ENCODE assay signal across 17 cellular contexts in the genomic region with DNA sequence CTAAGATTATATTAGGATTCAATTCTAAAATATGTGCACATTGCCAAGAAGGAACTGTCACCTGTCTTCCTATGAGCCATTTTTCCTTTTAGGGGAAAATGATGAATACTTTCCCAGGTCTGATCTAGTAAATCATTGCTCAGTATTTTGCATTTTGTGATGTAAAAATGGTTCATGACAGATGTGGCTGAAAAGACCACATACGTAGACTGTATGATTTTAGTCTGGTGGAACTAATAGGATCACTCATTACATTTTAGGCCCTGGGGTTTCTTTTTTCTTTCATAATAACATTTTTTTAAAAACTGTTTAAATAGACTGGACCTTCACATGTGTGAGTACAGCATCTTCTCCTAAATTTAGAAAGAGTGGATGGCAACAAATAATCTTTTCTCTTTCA.
"Had no signal": no experiment of that assay in that cellular context is flagged by ENCODE, and none has a peak within 500 bp of the region (broad histone marks: within the 10 kb centered on the region; RNA-seq: fewer than 3 reads in every experiment).

No MANE protein-coding gene starts in this region.

- H3K4me1 Mint-ChIP-seq: activated CD4-positive, alpha-beta memory T cell treated with anti-CD3 and anti-CD28 coated beads, Interleukin-2, amount 10 ng/mL, durations not matched to agents 7 days and 5 days; activated CD4-positive, alpha-beta T cell treated with anti-CD3 and anti-CD28 coated beads for 36 hours; memory B cell; natural killer cell; stimulated activated memory B cell treated with anti-CD40 and anti-IgM and Interleukin-4, amounts not matched to agents 10 μg/mL and 1 μg/mL and 100 μg/mL, for 72 hours had no signal

- H3K9me3 ChIP-seq: adrenal gland, colonic mucosa, neutrophil had no signal

- H3K4me1 ChIP-seq: adrenal gland, colonic mucosa, esophagus muscularis mucosa had no signal

- H3K27ac Mint-ChIP-seq: activated CD4-positive, alpha-beta memory T cell treated with anti-CD3 and anti-CD28 coated beads, Interleukin-2, amount 10 ng/mL, durations not matched to agents 7 days and 5 days; activated CD4-positive, alpha-beta T cell treated with anti-CD3 and anti-CD28 coated beads for 36 hours; activated naive CD4-positive, alpha-beta T cell treated with anti-CD3 and anti-CD28 coated beads, Interleukin-2, amount 50 U/mL, for 24 hours; memory B cell; natural killer cell; stimulated activated memory B cell treated with anti-CD40 and anti-IgM and Interleukin-4, amounts not matched to agents 10 μg/mL and 1 μg/mL and 100 μg/mL, for 72 hours had no signal

- H3K9me3 Mint-ChIP-seq: natural killer cell had no signal

- H3K27me3 Mint-ChIP-seq: activated CD4-positive, alpha-beta memory T cell treated with anti-CD3 and anti-CD28 coated beads, Interleukin-2, amount 10 ng/mL, durations not matched to agents 7 days and 5 days; activated CD4-positive, alpha-beta T cell treated with anti-CD3 and anti-CD28 coated beads for 36 hours; activated naive CD4-positive, alpha-beta T cell treated with anti-CD3 and anti-CD28 coated beads, Interleukin-2, amount 50 U/mL, for 24 hours; memory B cell; stimulated activated memory B cell treated with anti-CD40 and anti-IgM and Interleukin-4, amounts not matched to agents 10 μg/mL and 1 μg/mL and 100 μg/mL, for 72 hours had no signal

- H3K36me3 Mint-ChIP-seq: natural killer cell had no signal

- ATAC-seq: activated CD4-positive, alpha-beta T cell treated with anti-CD3 and anti-CD28 coated beads for 36 hours; activated T-cell treated with anti-CD3 and anti-CD28 coated beads, Interleukin-2, amount 50 U/mL, for 4 hours; left ventricle myocardium superior; natural killer cell; stimulated activated memory B cell treated with anti-CD40 and anti-IgM and Interleukin-4, amounts not matched to agents 10 μg/mL and 1 μg/mL and 100 μg/mL, for 72 hours had no signal

- H3K27ac ChIP-seq: adrenal gland, cardiac muscle cell, colonic mucosa, esophagus muscularis mucosa, neutrophil had no signal

- H3K36me3 ChIP-seq: adrenal gland, cardiac muscle cell, colonic mucosa, esophagus muscularis mucosa, neutrophil had no signal

- H3K4me3 Mint-ChIP-seq: activated CD4-positive, alpha-beta memory T cell treated with anti-CD3 and anti-CD28 coated beads, Interleukin-2, amount 10 ng/mL, durations not matched to agents 7 days and 5 days; activated CD4-positive, alpha-beta T cell treated with anti-CD3 and anti-CD28 coated beads for 36 hours; activated naive CD4-positive, alpha-beta T cell treated with anti-CD3 and anti-CD28 coated beads, Interleukin-2, amount 50 U/mL, for 24 hours; activated T-cell treated with anti-CD3 and anti-CD28 coated beads, Interleukin-2, amount 50 U/mL, for 4 hours; memory B cell; natural killer cell; stimulated activated memory B cell treated with anti-CD40 and anti-IgM and Interleukin-4, amounts not matched to agents 10 μg/mL and 1 μg/mL and 100 μg/mL, for 72 hours had no signal

- H3K4me3 ChIP-seq: adrenal gland, cardiac muscle cell, colonic mucosa, esophagus muscularis mucosa had no signal

- H3K27me3 ChIP-seq: adrenal gland, cardiac muscle cell, colonic mucosa, esophagus muscularis mucosa, neutrophil had no signal

- DNase-seq: activated CD4-positive, alpha-beta memory T cell treated with anti-CD3 and anti-CD28 coated beads, Interleukin-2, amount 10 ng/mL, durations not matched to agents 7 days and 5 days; activated CD4-positive, alpha-beta T cell treated with anti-CD3 and anti-CD28 coated beads for 36 hours; activated effector memory CD4-positive, alpha-beta T cell treated with Interleukin-2 at 50 U/mL for 16 hours; activated T-cell treated with anti-CD3 and anti-CD28 coated beads, Interleukin-2, amount 50 U/mL, for 4 hours; adrenal gland; colonic mucosa; left ventricle myocardium superior; natural killer cell; posterior cingulate gyrus; retina; stimulated activated CD4-positive, alpha-beta T cell treated with anti-CD3 and anti-CD28 coated beads, Interleukin-2, amount 100 ng/mL, for 48 hours had no signal
